9 cellular contexts compared by ENCODE assay signal in genomic region chr19:46862974-46863632, GRCh38. TPM values are rescaled to one million over a fixed set of nuclear protein-coding genes. Genes with fewer than 3 reads are reported as not detected.
DNase-seq lines count a peak whose midpoint lies in the region; ATAC-seq, FAIRE-seq and TF ChIP-seq lines count a peak whose summit lies in the region.
"Had no signal": no experiment of that assay in that cellular context is flagged by ENCODE, and none has a peak within 500 bp of the region (broad histone marks: within the 10 kb centered on the region; RNA-seq: fewer than 3 reads in every experiment).

No MANE protein-coding gene starts in this region.

- no peaks in the 10 kb centered on the region for H3K27me3 ChIP-seq in HCT116 (ENCODE audit: insufficient read depth, low read length)
- no peaks in the 10 kb centered on the region for H3K27me3 ChIP-seq in GM12878 (replicated peaks in 1 of 2; ENCODE audit: control insufficient read depth in 2 of 2, insufficient read depth in 2 of 2, low read length in 1 of 2)
- H3K27me3 ChIP-seq in mesendoderm (ENCODE audit: insufficient read depth, low read length, poor library complexity): no peaks in the 10 kb centered on the region
- H3K27me3 ChIP-seq: pancreas had no signal

- TF ChIP-seq EP300 in GM12878 (IDR thresholded peaks at IDR 0.05; ENCODE audit: borderline replicate concordance in 1 of 2, control insufficient read depth in 1 of 2, low read depth in 2 of 2, low read length in 2 of 2): no peak

- peaks cover 3% of the 10 kb centered on the region; the same call in 1 of the 2 replicates for H3K27me3 Mint-ChIP-seq in HFFc6 (ENCODE audit: insufficient read depth)

- H3K4me1 ChIP-seq in HCT116 (ENCODE audit: control insufficient read depth in 1 of 2, insufficient read depth in 2 of 2, low read length in 2 of 2): peaks cover 54 to 69% of the 10 kb centered on the region in 2 experiments
- peaks cover 5% of the 10 kb centered on the region; the same call in 1 of the 2 replicates for H3K4me1 ChIP-seq in GM12878 (ENCODE audit: control insufficient read depth, insufficient read depth, low read length)
- H3K4me1 ChIP-seq in mesendoderm (ENCODE audit: control insufficient read depth, low read depth, low read length): peaks cover 19% of the 10 kb centered on the region

- H4K20me1 ChIP-seq in HCT116 (ENCODE audit: insufficient read depth) (no peaks in the 10 kb centered on the region; the same call in 1 of the 2 replicates), GM12878 (ENCODE audit: control insufficient read depth, insufficient read depth) (peaks cover 6% of the 10 kb centered on the region)

- DNase-seq in HCT116 (ENCODE audit: low read depth, low spot score): no peak
- DNase-seq in GM12878 (ENCODE audit: low read depth, low spot score): no peak
- peak; percentile 61 for DNase-seq in mesendoderm
- DNase-seq in KG1 (lab: John Stamatoyannopoulos, UW): no peak
- DNase-seq in HFFc6: no peak
- no peak for DNase-seq in GM12892 (ENCODE audit: insufficient read length)
- DNase-seq in NCI-H1092 treated with DMSO at 0.1 percent for 48 hours (lab: John Stamatoyannopoulos, UW): no peak

- BruUV-seq in HCT116 (replicated peaks; lab: Mats Ljungman, UMichigan) (no TSS peak), GM12878 (replicated peaks; lab: Mats Ljungman, UMichigan) (no TSS peak)

- no peak overlapping the region for H3K27ac Mint-ChIP-seq in HFFc6

- POLR2A ChIA-PET in HCT116 (lab: Charles Lee): no interaction called here
- POLR2A ChIA-PET in GM12878 (lab: Charles Lee): interaction anchor here (0.5 to 1.2 kb wide), 7 partner anchors 9 to 662 kb away, joined by 3 to 8 read pairs (median 3); partner anchors contain the start of gene AP2S1

- TF ChIP-seq CTCF in 22Rv1 (IDR thresholded peaks at IDR 0.05) (no peak), HCT116 (IDR thresholded peaks at IDR 0.05 in 2 of 3, conservative IDR thresholded peaks at IDR 0.05 in 1 of 3; ENCODE audit: borderline replicate concordance in 1 of 3, insufficient read depth in 1 of 3, low read depth in 2 of 3, low read length in 2 of 3) (no peak), GM12878 (IDR thresholded peaks at IDR 0.05 in 2 of 3, conservative IDR thresholded peaks at IDR 0.05 in 1 of 3; ENCODE audit: control insufficient read depth in 2 of 3, extremely low read depth in 1 of 3, insufficient read depth in 1 of 3, low read depth in 3 of 3, low read length in 3 of 3) (no peak), HFFc6 (IDR thresholded peaks at IDR 0.05) (no peak)

- H3K4me2 ChIP-seq in HCT116 (ENCODE audit: low read length) (peak overlapping the region; percentile 87), GM12878 (ENCODE audit: control insufficient read depth, insufficient read depth) (peak overlapping the region; percentile 75), mesendoderm (ENCODE audit: low read length) (peak overlapping the region; percentile 100)

- H3K56ac ChIP-seq in mesendoderm (ENCODE audit: low read length): peak overlapping the region; percentile 95

- no peaks in the 10 kb centered on the region for H3K9me3 Mint-ChIP-seq in HFFc6

- no peaks in the 10 kb centered on the region for H3K9me2 ChIP-seq in HCT116 (ENCODE audit: insufficient read depth)

- no peak overlapping the region for H2BK15ac ChIP-seq in mesendoderm (replicated peaks; ENCODE audit: low read depth)

- peaks cover 17% of the 10 kb centered on the region; the same call in 1 of the 2 replicates for H3K36me3 Mint-ChIP-seq in HFFc6 (ENCODE audit: low read depth)

- no peak overlapping the region for H2BK5ac ChIP-seq in mesendoderm (ENCODE audit: low read length)

- TF ChIP-seq RAD21 in HCT116 (IDR thresholded peaks at IDR 0.05; ENCODE audit: low read depth) (no peak), GM12878 (IDR thresholded peaks at IDR 0.05; ENCODE audit: insufficient read depth, low read depth, low read length) (no peak)

- WGBS in GM12878 (ENCODE audit: insufficient coverage, insufficient replicate concordance, low lambda C conversion rate, missing lambda C conversion rate): 54% methylated on average over 4 of the region's 4 CpGs
- WGBS in mesendoderm (ENCODE audit: extremely low coverage, insufficient coverage, low lambda C conversion rate): no CpG with 5 or more reads among the region's 4 CpGs

- H3K36me3 ChIP-seq in HCT116 (ENCODE audit: control insufficient read depth in 1 of 2, insufficient read depth in 2 of 2, low read length in 2 of 2) (no peaks in the 10 kb centered on the region), GM12878 (ENCODE audit: control insufficient read depth in 2 of 2, insufficient read depth in 2 of 2, low read length in 1 of 2) (no peaks in the 10 kb centered on the region; a peak in 1 of 4 replicates), mesendoderm (ENCODE audit: control insufficient read depth, insufficient read depth, low read length) (peaks cover 2% of the 10 kb centered on the region)
- H3K36me3 ChIP-seq: pancreas had no signal

- H4K5ac ChIP-seq in mesendoderm (ENCODE audit: low read length): no peak overlapping the region

- H2AFZ ChIP-seq in HCT116 (ENCODE audit: low read depth, low read length, poor library complexity, severe bottlenecking) (no peak overlapping the region), GM12878 (ENCODE audit: control insufficient read depth, low read depth, low read length) (no peak overlapping the region)

- CTCF ChIA-PET in HCT116 (lab: Charles Lee) (no interaction called here), GM12878 (lab: Yijun Ruan, JAX) (interaction anchor here (0.8 to 3.0 kb wide), 7 partner anchors 10 to 150 kb away, joined by 3 to 20 read pairs (median 4); no protein-coding TSS in a partner anchor)

- H3K23ac ChIP-seq in mesendoderm (ENCODE audit: low read length): no peak overlapping the region

- no peak for ATAC-seq in HCT116
- ATAC-seq in GM12878: no peak

- no peak for FAIRE-seq in GM12878 (lab: Jason Lieb, UNC)
- FAIRE-seq in GM12892 (lab: Jason Lieb, UNC): no peak
- FAIRE-seq: pancreas had no signal

- no peak overlapping the region for H2BK120ac ChIP-seq in mesendoderm (ENCODE audit: low read depth, low read length)

- H3K79me2 ChIP-seq in HCT116 (ENCODE audit: insufficient read depth, low read length) (peaks cover 69% of the 10 kb centered on the region), GM12878 (ENCODE audit: control insufficient read depth, insufficient read depth, low read length) (peaks cover 70% of the 10 kb centered on the region), mesendoderm (ENCODE audit: control insufficient read depth, insufficient read depth, low read length) (peaks cover 65% of the 10 kb centered on the region)

- RAD21 ChIA-PET in HCT116 (lab: Charles Lee; ENCODE audit: low non-redundant PET in 1 of 2, low total read pairs in 2 of 2, uncharacterized antibody in 2 of 2, unreplicated experiment in 2 of 2) (interaction anchor here in 1 of 2 experiments (0.6 kb wide), 1 partner anchor 39 kb away, joined by 4 read pairs; no protein-coding TSS in a partner anchor), GM12878 (lab: Charles Lee; ENCODE audit: unreplicated experiment) (interaction anchor here (0.6 to 2.7 kb wide), 7 partner anchors 29 to 1094 kb away, joined by 3 to 11 read pairs (median 3); no protein-coding TSS in a partner anchor)

- H3K9me3 ChIP-seq in HCT116 (ENCODE audit: control insufficient read depth in 1 of 2, insufficient read depth in 1 of 2, low read depth in 1 of 2, low read length in 2 of 2) (no peaks in the 10 kb centered on the region), GM12878 (replicated peaks; ENCODE audit: control insufficient read depth, insufficient read depth, low read length) (no peaks in the 10 kb centered on the region)
- H3K9me3 ChIP-seq: pancreas had no signal

- intact Hi-C loops in HCT116 (cut with micrococcal nuclease): loop anchor here (10.0 kb wide), 1 partner anchor 262 kb away; no protein-coding TSS in a partner anchor
- intact Hi-C loops in GM12878 (cut with micrococcal nuclease; ENCODE audit: unreplicated experiment): no loop called here

- no peak overlapping the region for H3K4me3 Mint-ChIP-seq in HFFc6

- peaks cover 22% of the 10 kb centered on the region for H3K79me1 ChIP-seq in mesendoderm (ENCODE audit: low read length)

- H3K27ac ChIP-seq in 22Rv1: peak overlapping the region; percentile 99
- H3K27ac ChIP-seq in HCT116 (ENCODE audit: low read depth, low read length): no peak overlapping the region
- H3K27ac ChIP-seq in GM12878 (ENCODE audit: control insufficient read depth, insufficient read depth): peak overlapping the region; percentile 4
- peak overlapping the region; percentile 18 for H3K27ac ChIP-seq in mesendoderm (ENCODE audit: low read depth, low read length)

- H3K4me1 Mint-ChIP-seq in HFFc6 (ENCODE audit: low read depth): peaks cover 7% of the 10 kb centered on the region

- no peak overlapping the region for H3K4ac ChIP-seq in mesendoderm (ENCODE audit: low read depth, low read length)

- H2AK5ac ChIP-seq in mesendoderm (ENCODE audit: low read length): no peak overlapping the region

- TF ChIP-seq POLR2A in HCT116 (IDR thresholded peaks at IDR 0.05; ENCODE audit: borderline replicate concordance, extremely low read depth, insufficient read depth, insufficient read length) (no peak), GM12878 (IDR thresholded peaks at IDR 0.05; ENCODE audit: low read depth, low read length) (no peak), GM12892 (IDR thresholded peaks at IDR 0.05; ENCODE audit: low read depth, low read length) (no peak)

- in situ Hi-C loops in GM12878 (cut with MboI): no loop called here

- SMC1A ChIA-PET in GM12878 (lab: Charles Lee; ENCODE audit: uncharacterized antibody, unreplicated experiment): interaction anchor here (0.8 to 2.5 kb wide), 10 partner anchors 27 to 173 kb away, joined by 3 to 11 read pairs (median 4); no protein-coding TSS in a partner anchor

- no peak overlapping the region for H4K8ac ChIP-seq in mesendoderm (ENCODE audit: low read depth, low read length)

- peak overlapping the region; percentile 43 for H3K18ac ChIP-seq in mesendoderm (ENCODE audit: low read length)

- H3K9ac ChIP-seq in HCT116 (ENCODE audit: low read length) (0 out of 2 replicates have a peak overlapping the region, but pooled peaks have one; percentile 7), GM12878 (ENCODE audit: control insufficient read depth, insufficient read depth, low read length) (peak overlapping the region; percentile 55), mesendoderm (ENCODE audit: low read length) (peak overlapping the region; percentile 96)

- H3K4me3 ChIP-seq in HCT116 (replicated peaks in 1 of 2; ENCODE audit: low read depth in 1 of 2, low read length in 2 of 2): no peak overlapping the region
- H3K4me3 ChIP-seq in GM12878: peak overlapping the region; percentile 77
- no peak overlapping the region for H3K4me3 ChIP-seq in mesendoderm (ENCODE audit: low read length)

RNA-seq across cellular contexts. Expression of gene ARHGAP35, which starts 2.3 kb away (rescaled TPM):
- total RNA-seq in HCT116 (2021; ENCODE audit: unreplicated experiment) (47.6 TPM), GM12878 (2014; rRNA removed) (14.8 and 16.0 TPM in 2 replicates), GM12878 (2014; rRNA removed; fragmentation: Illumina TruSeq; extraction: Trizol) (16.2 and 17.6 TPM in 2 replicates), GM12878 (2021) (28.0 and 29.9 TPM in 2 replicates)
- polyA plus RNA-seq in HCT116 (2012): 29.0 and 30.2 TPM in 2 replicates
- total RNA-seq in GM12878 (2013; cell fraction: nucleolus; rRNA removed): 43.6 and 43.9 TPM in 2 replicates
- 6.8 TPM for polyA plus RNA-seq in GM12878 (2011; ENCODE audit: low read depth)
- polyA plus RNA-seq in GM12878 (2011; rRNA removed) (8.4 and 11.8 TPM in 2 replicates), GM12878 (2014; fragmentation: Illumina TruSeq; extraction: Trizol) (15.3 and 18.6 TPM in 2 replicates), GM12878 (2014; fragmentation: Nextera tagmentation; extraction: Ambion mirVana) (under 1 TPM; 0.85 to 0.95 TPM), GM12878 (2014; rRNA removed) (11.3 and 13.6 TPM in 2 replicates), GM12878 (2016; fragmentation: Nextera tagmentation; extraction: Ambion mirVana) (1 to 10 TPM; 5.7 to 6.1 TPM)
- polyA plus RNA-seq in GM12878 (2011; cell fraction: cytosol; rRNA removed): 8.6 and 9.5 TPM in 2 replicates
- 13.4 and 16.9 TPM in 2 replicates for polyA plus RNA-seq in GM12878 (2011; cell fraction: nucleus; rRNA removed)
- polyA plus RNA-seq in GM12878 (2012): 11.4 and 11.7 TPM in 2 replicates
- 27.0 and 31.1 TPM in 2 replicates for polyA minus RNA-seq in GM12878 (2011; rRNA and poly(A)+ RNA removed)
- 8.7 and 10.0 TPM in 2 replicates for polyA minus RNA-seq in GM12878 (2011; cell fraction: cytosol; rRNA and poly(A)+ RNA removed)
- polyA minus RNA-seq in GM12878 (2011; cell fraction: nucleus; rRNA and poly(A)+ RNA removed): 15.5 and 23.9 TPM in 2 replicates
- polyA plus RNA-seq in mesendoderm (2013, experiment 1 of 2): 35.2 TPM
- 35.5 TPM for polyA plus RNA-seq in mesendoderm (2013, experiment 2 of 2)
- total RNA-seq in HFFc6 (2021; fragmentation: NEBNext Ultra II Directional; extraction: Animal tissue kit (Norgen Biotek cat#: 25700)): 10 to 100 TPM; 51.9 to 69.8 (median 63.4) TPM
- polyA plus RNA-seq in GM12892 (2012; ENCODE audit: missing spikeins): 11.5 TPM

RNA-seq across cellular contexts. Expression of gene AP2S1, which starts 12.5 kb away (rescaled TPM):
- total RNA-seq in HCT116 (2021; ENCODE audit: unreplicated experiment) (296 TPM), GM12878 (2014; rRNA removed) (141 and 144 TPM in 2 replicates), GM12878 (2014; rRNA removed; fragmentation: Illumina TruSeq; extraction: Trizol) (58.1 and 61.0 TPM in 2 replicates), GM12878 (2021) (121 and 140 TPM in 2 replicates)
- 311 and 325 TPM in 2 replicates for polyA plus RNA-seq in HCT116 (2012)
- 6.9 and 13.7 TPM in 2 replicates for total RNA-seq in GM12878 (2013; cell fraction: nucleolus; rRNA removed)
- 57.5 TPM for polyA plus RNA-seq in GM12878 (2011; ENCODE audit: low read depth)
- polyA plus RNA-seq in GM12878 (2011; rRNA removed) (65.3 and 87.2 TPM in 2 replicates), GM12878 (2014; fragmentation: Illumina TruSeq; extraction: Trizol) (29.3 and 50.5 TPM in 2 replicates), GM12878 (2014; fragmentation: Nextera tagmentation; extraction: Ambion mirVana) (10 to 100 TPM; 10.8 to 46.6 TPM), GM12878 (2014; rRNA removed) (144 and 167 TPM in 2 replicates), GM12878 (2016; fragmentation: Nextera tagmentation; extraction: Ambion mirVana) (100 to 1,000 TPM; 228 to 239 TPM)
- polyA plus RNA-seq in GM12878 (2011; cell fraction: cytosol; rRNA removed): 109 and 141 TPM in 2 replicates
- 64.7 and 67.0 TPM in 2 replicates for polyA plus RNA-seq in GM12878 (2011; cell fraction: nucleus; rRNA removed)
- 78.2 and 89.1 TPM in 2 replicates for polyA plus RNA-seq in GM12878 (2012)
- 37.4 and 51.6 TPM in 2 replicates for polyA minus RNA-seq in GM12878 (2011; rRNA and poly(A)+ RNA removed)
- 31.5 and 43.0 TPM in 2 replicates for polyA minus RNA-seq in GM12878 (2011; cell fraction: cytosol; rRNA and poly(A)+ RNA removed)
- 7.5 and 21.1 TPM in 2 replicates for polyA minus RNA-seq in GM12878 (2011; cell fraction: nucleus; rRNA and poly(A)+ RNA removed)
- 166 TPM for polyA plus RNA-seq in mesendoderm (2013, experiment 1 of 2)
- polyA plus RNA-seq in mesendoderm (2013, experiment 2 of 2): 156 TPM
- 100 to 1,000 TPM; 416 to 479 (median 463) TPM for total RNA-seq in HFFc6 (2021; fragmentation: NEBNext Ultra II Directional; extraction: Animal tissue kit (Norgen Biotek cat#: 25700))
- polyA plus RNA-seq in GM12892 (2012; ENCODE audit: missing spikeins): 62.7 TPM

Comparison
In these comparisons a context has a peak if more than half of its experiments do, and no peak if none do; other contexts are left out.
1. H3K9ac ChIP-seq: peak in every context shown above with its lines; median percentile 96 in mesendoderm; 55 in GM12878; 7 in HCT116.